ENCODE assay signal across 19 cellular contexts in the genomic region with DNA sequence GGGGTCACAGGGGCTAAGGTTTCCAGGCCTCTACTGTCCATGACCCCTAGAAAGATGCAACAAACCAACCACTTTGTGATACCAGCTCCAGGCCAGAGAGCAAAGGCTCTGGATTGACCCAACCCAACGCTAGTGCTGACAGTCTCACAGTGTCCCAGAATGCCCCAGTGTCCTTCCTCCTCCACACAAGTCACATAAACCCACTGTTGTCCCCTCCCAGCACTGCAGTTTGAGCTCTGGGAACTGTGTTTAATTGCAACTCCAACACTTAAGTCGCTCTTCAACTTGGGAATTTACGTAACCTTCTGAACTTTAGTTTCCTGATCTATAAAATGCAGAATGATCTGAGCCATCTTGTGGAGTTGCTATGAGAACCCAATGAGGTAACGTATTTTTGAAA. TPM values are rescaled to one million over a fixed set of nuclear protein-coding genes. Genes with fewer than 3 reads are reported as not detected.
DNase-seq lines count a peak whose midpoint lies in the region; ATAC-seq and TF ChIP-seq lines count a peak whose summit lies in the region.
"Had no signal": no experiment of that assay in that cellular context is flagged by ENCODE, and none has a peak within 500 bp of the region (broad histone marks: within the 10 kb centered on the region; RNA-seq: fewer than 3 reads in every experiment).

No MANE protein-coding gene starts in this region.

- no peaks in the 10 kb centered on the region for H3K27me3 ChIP-seq in left lung
- H3K27me3 ChIP-seq: BE2C had no signal

- H3K27ac ChIP-seq in caudate nucleus (ENCODE audit: low read depth, low read length): peak overlapping the region; percentile 16
- H3K27ac ChIP-seq in left lung: no peak overlapping the region
- H3K27ac ChIP-seq in RWPE1: no peak overlapping the region

- intact Hi-C loops in left lung (cut with DNase I): no loop called here

- ATAC-seq in left lung (peak; percentile 67), GM21737 (IDR thresholded peaks at IDR 0.05; ENCODE audit: unreplicated experiment) (no peak)
- ATAC-seq: GM12878, HepG2 had no signal

- H3K4me1 ChIP-seq in left lung: no peaks in the 10 kb centered on the region
- H3K4me1 ChIP-seq: BE2C had no signal

- H3K36me3 Mint-ChIP-seq in neural crest cell (ENCODE audit: low read depth): peaks cover 3% of the 10 kb centered on the region
- H3K36me3 Mint-ChIP-seq: CD8-positive, alpha-beta memory T cell had no signal

- peaks cover 80% of the 10 kb centered on the region for H3K4me1 Mint-ChIP-seq in neural crest cell
- H3K4me1 Mint-ChIP-seq: CD4-positive, CD25-positive, alpha-beta regulatory T cell; CD8-positive, alpha-beta memory T cell had no signal

- CTCF ChIA-PET in RWPE1 (lab: Yijun Ruan, JAX): interaction anchor here (0.5 kb wide), 1 partner anchor 210 kb away, joined by 3 read pairs; no protein-coding TSS in a partner anchor

- peak overlapping the region; percentile 49 for H3K4me3 Mint-ChIP-seq in neural crest cell
- H3K4me3 Mint-ChIP-seq: CD4-positive, CD25-positive, alpha-beta regulatory T cell; CD8-positive, alpha-beta memory T cell; IgD-negative memory B cell had no signal

- POLR2A ChIA-PET in RWPE1 (lab: Yijun Ruan, JAX; ENCODE audit: low non-redundant PET): no interaction called here

- no peaks in the 10 kb centered on the region for H3K9me3 ChIP-seq in left lung
- H3K9me3 ChIP-seq: BE2C, HAP-1 had no signal

- DNase-seq in caudate nucleus (lab: John Stamatoyannopoulos, UW) (no peak), left lung (no peak), neural crest cell (ENCODE audit: low read depth, low spot score) (no peak), RWPE1 (ENCODE audit: low spot score) (no peak)
- DNase-seq in activated CD4-positive, CD25-positive, alpha-beta regulatory T cell (lab: John Stamatoyannopoulos, UW): no peak
- DNase-seq: BE2C; C1 segment of cervical spinal cord; CD4-positive, CD25-positive, alpha-beta regulatory T cell; COR-L47; DMS 273 treated with DMSO at 0.1 percent for 48 hours; DMS53; DND-41; EL had no signal

- H3K4me3 ChIP-seq in left lung: no peak overlapping the region
- H3K4me3 ChIP-seq: GM12878, HAP-1 had no signal

- H3K36me3 ChIP-seq in left lung: no peaks in the 10 kb centered on the region
- H3K36me3 ChIP-seq: HAP-1 had no signal

- no peaks in the 10 kb centered on the region for H3K9me3 Mint-ChIP-seq in neural crest cell
- H3K9me3 Mint-ChIP-seq: CD4-positive, CD25-positive, alpha-beta regulatory T cell; CD8-positive, alpha-beta memory T cell; IgD-negative memory B cell had no signal

- TF ChIP-seq CTCF in left lung (IDR thresholded peaks at IDR 0.05): no peak
- TF ChIP-seq CTCF in neural crest cell (conservative IDR thresholded peaks at IDR 0.05): no peak
- no peak for TF ChIP-seq CTCF in RWPE1 (conservative IDR thresholded peaks at IDR 0.05; ENCODE audit: low read depth)

- no peaks in the 10 kb centered on the region for H3K27me3 Mint-ChIP-seq in neural crest cell (ENCODE audit: low read depth)
- H3K27me3 Mint-ChIP-seq: CD4-positive, CD25-positive, alpha-beta regulatory T cell had no signal

- H3K27ac Mint-ChIP-seq in neural crest cell (ENCODE audit: unreplicated experiment): peak overlapping the region; percentile 82
- H3K27ac Mint-ChIP-seq: CD4-positive, CD25-positive, alpha-beta regulatory T cell; CD8-positive, alpha-beta memory T cell had no signal

RNA-seq across cellular contexts. Expression of a gene that starts 47.5 kb away (rescaled TPM):
- total RNA-seq in left lung: 10 to 100 TPM; 20.3 to 27.4 TPM
- total RNA-seq in neural crest cell: 51.9 and 53.6 TPM in 2 replicates

RNA-seq across cellular contexts. Expression of a gene that starts 53.8 kb away (rescaled TPM):
- total RNA-seq in left lung (10 to 100 TPM; 20.2 to 21.1 TPM), neural crest cell (36.2 and 37.2 TPM in 2 replicates)
